14 cellular contexts compared by ENCODE assay signal in genomic region chr20:57003012-57003411, GRCh38.
DNase-seq lines count a peak whose midpoint lies in the region; ATAC-seq and TF ChIP-seq lines count a peak whose summit lies in the region.
"Had no signal": no experiment of that assay in that cellular context is flagged by ENCODE, and none has a peak within 500 bp of the region (broad histone marks: within the 10 kb centered on the region; RNA-seq: fewer than 3 reads in every experiment).

No MANE protein-coding gene starts in this region.

- no peak overlapping the region for H3K27ac ChIP-seq in GM23338 (ENCODE audit: low read depth)
- no peak overlapping the region for H3K27ac ChIP-seq in PC-3 (ENCODE audit: low read length)
- H3K27ac ChIP-seq in foreskin keratinocyte: no peak overlapping the region
- no peak overlapping the region for H3K27ac ChIP-seq in osteoblast (ENCODE audit: low read depth, low read length)
- H3K27ac ChIP-seq: SJCRH30 had no signal

- no peak overlapping the region for H3K27ac Mint-ChIP-seq in GM23338

- no peaks in the 10 kb centered on the region for H3K36me3 ChIP-seq in GM23338 (ENCODE audit: insufficient read depth)
- no peaks in the 10 kb centered on the region for H3K36me3 ChIP-seq in PC-3 (ENCODE audit: low read depth, low read length)
- H3K36me3 ChIP-seq in osteoblast (ENCODE audit: insufficient read depth, low read length): no peaks in the 10 kb centered on the region
- H3K36me3 ChIP-seq: SJCRH30 had no signal

- H3K9me2 ChIP-seq in GM23338 (ENCODE audit: insufficient read depth) (no peaks in the 10 kb centered on the region; the same call in 1 of the 2 replicates), PC-3 (replicated peaks; ENCODE audit: low read length) (no peaks in the 10 kb centered on the region)

- no peaks in the 10 kb centered on the region for H3F3A ChIP-seq in GM23338 (replicated peaks; ENCODE audit: low read depth)
- H3F3A ChIP-seq in PC-3 (ENCODE audit: low read length, unreplicated experiment): no peaks in the 10 kb centered on the region

- H3K4me3 ChIP-seq in GM23338 (no peak overlapping the region), PC-3 (ENCODE audit: low read length) (no peak overlapping the region), osteoblast (ENCODE audit: insufficient read depth, low read length) (no peak overlapping the region)
- H3K4me3 ChIP-seq in Jurkat, Clone E6-1 (ENCODE audit: low read length): peak overlapping the region; percentile 50
- H3K4me3 ChIP-seq: K562, SJCRH30 had no signal

- intact Hi-C loops in PC-3 (cut with micrococcal nuclease): no loop called here

- H3K4me1 ChIP-seq in GM23338 (ENCODE audit: insufficient read depth) (no peaks in the 10 kb centered on the region), PC-3 (ENCODE audit: insufficient read depth, low read length) (peaks cover 18% of the 10 kb centered on the region), foreskin keratinocyte (peaks cover 22% of the 10 kb centered on the region), osteoblast (ENCODE audit: insufficient read depth, low read length) (no peaks in the 10 kb centered on the region)
- H3K4me1 ChIP-seq: SJCRH30 had no signal

- H3K4me1 Mint-ChIP-seq in GM23338: peaks cover 11% of the 10 kb centered on the region

- no peaks in the 10 kb centered on the region for H4K20me1 ChIP-seq in GM23338 (replicated peaks; ENCODE audit: insufficient read depth)
- H4K20me1 ChIP-seq in PC-3 (ENCODE audit: low read length): no peaks in the 10 kb centered on the region
- H4K20me1 ChIP-seq in osteoblast (ENCODE audit: insufficient read depth, low read length): no peaks in the 10 kb centered on the region

- H3K27me3 Mint-ChIP-seq in GM23338 (ENCODE audit: insufficient read depth, low read depth, poor library complexity): peaks cover 11% of the 10 kb centered on the region

- BruUV-seq in PC-3 (replicated peaks; lab: Mats Ljungman, UMichigan): no TSS peak

- H3K9ac ChIP-seq in PC-3 (ENCODE audit: low read length): no peak overlapping the region

- H3K27me3 ChIP-seq in GM23338 (ENCODE audit: insufficient read depth) (no peaks in the 10 kb centered on the region), PC-3 (ENCODE audit: low read length) (no peaks in the 10 kb centered on the region), foreskin keratinocyte (peaks cover 2% of the 10 kb centered on the region), osteoblast (ENCODE audit: insufficient read depth, low read length) (no peaks in the 10 kb centered on the region)

- no peaks in the 10 kb centered on the region for H3K36me3 Mint-ChIP-seq in GM23338 (ENCODE audit: low read depth)

- TF ChIP-seq CTCF in GM23338 (conservative IDR thresholded peaks at IDR 0.05; ENCODE audit: low read depth in 2 of 2) (no peak), PC-3 (conservative IDR thresholded peaks at IDR 0.05; ENCODE audit: low read depth, low read length) (no peak), omental fat pad (IDR thresholded peaks at IDR 0.05) (no peak), foreskin keratinocyte (conservative IDR thresholded peaks at IDR 0.05) (no peak), osteoblast (IDR thresholded peaks at IDR 0.05; ENCODE audit: extremely low read depth, low read depth, low read length) (no peak)

- POLR2A ChIA-PET in PC-3 (lab: Charles Lee; ENCODE audit: unreplicated experiment): no interaction called here

- H3K79me2 ChIP-seq in GM23338 (replicated peaks; ENCODE audit: insufficient read depth) (no peaks in the 10 kb centered on the region), PC-3 (ENCODE audit: low read length) (no peaks in the 10 kb centered on the region), osteoblast (ENCODE audit: insufficient read depth, low read length) (no peaks in the 10 kb centered on the region)

- peak; percentile 69 for ATAC-seq in GM23338
- no peak for ATAC-seq in PC-3
- peak; percentile 16 for ATAC-seq in omental fat pad (ENCODE audit: low FRiP score)
- ATAC-seq in foreskin keratinocyte: no peak
- no peak for ATAC-seq in HG02885 (IDR thresholded peaks at IDR 0.05; ENCODE audit: poor library complexity, unreplicated experiment)
- ATAC-seq: K562 had no signal

- H3K9me3 ChIP-seq in PC-3 (ENCODE audit: low read length): 0 out of 2 replicates have a peak, but pooled peaks cover 9% of the 10 kb centered on the region
- peaks cover 4% of the 10 kb centered on the region for H3K9me3 ChIP-seq in osteoblast (ENCODE audit: low read depth, low read length)

- no peak overlapping the region for H3K4me3 Mint-ChIP-seq in GM23338

- no peak for DNase-seq in GM23338 (ENCODE audit: low spot score)
- DNase-seq in Jurkat, Clone E6-1 (ENCODE audit: low read depth, low spot score): peak; percentile 99
- no peak for DNase-seq in PC-3
- no peak for DNase-seq in omental fat pad (ENCODE audit: low spot score)
- no peak for DNase-seq in foreskin keratinocyte
- no peak for DNase-seq in osteoblast (ENCODE audit: insufficient read length, low spot score, missing footprints)
- DNase-seq: GOT3, NCI-H1105, NCI-H1694 treated with DMSO at 0.1 percent for 48 hours, NCI-H82, SJCRH30, SW 1271 had no signal

- H2AFZ ChIP-seq in GM23338 (peak overlapping the region; percentile 52), PC-3 (ENCODE audit: low read length) (peak overlapping the region; percentile 20; the same call in 1 of the 2 replicates), osteoblast (ENCODE audit: low read length) (no peak overlapping the region)

- H3K4me2 ChIP-seq in GM23338 (no peak overlapping the region), PC-3 (ENCODE audit: low read length) (no peak overlapping the region), osteoblast (ENCODE audit: insufficient read depth, low read length) (no peak overlapping the region)

- H3K9me3 Mint-ChIP-seq in GM23338: peaks cover 14% of the 10 kb centered on the region

- CTCF ChIA-PET in PC-3 (lab: Charles Lee): no interaction called here

TF ChIP-seq in GM23338, 12 proteins besides CTCF, POLR2A, EP300 and RAD21:
- no peak for TF ChIP-seq ZNF462 (CRISPR knock-in tag; IDR thresholded peaks at IDR 0.05)
- no peak for TF ChIP-seq ZNF114 (CRISPR knock-in tag; IDR thresholded peaks at IDR 0.05)
- no peak for TF ChIP-seq ZNF331 (CRISPR knock-in tag; IDR thresholded peaks at IDR 0.05; ENCODE audit: low read depth)
- TF ChIP-seq EZH2phosphoT487 (IDR thresholded peaks at IDR 0.05; ENCODE audit: unreplicated experiment): no peak
- TF ChIP-seq CREB1 (CRISPR knock-in tag; IDR thresholded peaks at IDR 0.05; ENCODE audit: low read depth): no peak
- TF ChIP-seq EZH2 (IDR thresholded peaks at IDR 0.05; ENCODE audit: low read depth, unreplicated experiment): no peak

Comparison
In these comparisons a context has a peak if more than half of its experiments do, and no peak if none do; other contexts are left out.
1. ATAC-seq: peak in GM23338 (single experiment) and omental fat pad (single experiment); none in PC-3 (single experiment), foreskin keratinocyte (single experiment) and HG02885 (single experiment).